13 cellular contexts compared by ENCODE assay signal in the genomic region with DNA sequence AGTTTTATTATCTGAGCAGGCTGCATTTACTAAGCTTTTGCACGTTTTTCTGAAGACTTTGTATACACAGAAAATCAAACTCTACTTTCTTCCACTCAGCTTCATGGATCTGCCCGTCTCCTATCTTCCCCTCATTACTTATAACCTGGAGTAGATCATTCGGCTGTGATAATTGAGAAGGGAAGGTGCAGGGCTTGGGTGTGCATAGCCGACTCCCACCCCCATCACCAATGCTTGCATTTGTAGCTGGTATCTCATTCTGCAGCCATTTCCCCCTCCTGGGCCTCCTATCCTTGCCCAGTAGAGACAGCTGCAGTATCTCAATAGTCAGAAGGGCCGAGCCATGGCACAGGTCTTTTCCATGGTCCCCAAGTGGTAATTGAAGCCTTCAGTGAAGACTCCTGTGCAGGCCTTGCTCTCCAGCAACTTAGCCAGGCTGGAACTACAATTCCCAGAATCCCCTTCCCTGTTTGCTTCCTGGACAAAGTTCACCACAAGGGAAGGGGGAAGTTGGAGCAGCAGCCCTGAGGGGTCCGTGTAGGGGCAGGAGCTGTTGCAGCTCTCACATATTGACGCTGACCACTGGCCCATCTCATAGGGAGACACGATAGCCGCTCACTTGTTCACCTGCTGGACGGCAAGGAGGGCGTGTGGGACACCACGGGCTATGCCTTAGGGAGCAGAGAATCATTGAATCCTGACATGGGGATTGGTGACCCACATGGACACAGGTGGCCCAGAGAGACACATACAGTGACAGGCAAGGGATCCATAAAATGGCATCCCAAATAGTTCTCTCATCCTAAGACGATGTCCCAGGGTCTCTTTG. TPM values are rescaled to one million over a fixed set of nuclear protein-coding genes. Genes with fewer than 3 reads are reported as not detected.
DNase-seq lines count a peak whose midpoint lies in the region; ATAC-seq, FAIRE-seq and TF ChIP-seq lines count a peak whose summit lies in the region.
"Had no signal": no experiment of that assay in that cellular context is flagged by ENCODE, and none has a peak within 500 bp of the region (broad histone marks: within the 10 kb centered on the region; RNA-seq: fewer than 3 reads in every experiment).

No MANE protein-coding gene starts in this region.

- peak overlapping the region; percentile 0; the same call in 1 of the 2 replicates for H2AFZ ChIP-seq in GM12878 (ENCODE audit: control insufficient read depth, low read depth, low read length)

- CTCF ChIA-PET in GM12878 (lab: Yijun Ruan, JAX) = interaction anchor here (1.0 to 2.7 kb wide), 5 partner anchors 13 to 301 kb away, joined by 3 to 13 read pairs (median 3); no protein-coding TSS in a partner anchor

- in situ Hi-C loops in GM12878 (cut with MboI) = no loop called here

- RAD21 ChIA-PET in GM12878 (lab: Charles Lee; ENCODE audit: unreplicated experiment) = interaction anchor here (0.7 kb wide), 1 partner anchor 18 kb away, joined by 3 read pairs; no protein-coding TSS in a partner anchor

- 38% methylated on average over 13 of the region's 13 CpGs for WGBS in GM12878 (ENCODE audit: insufficient coverage, insufficient replicate concordance, low lambda C conversion rate, missing lambda C conversion rate)

- H3K4me3 Mint-ChIP-seq in nephron = peak overlapping the region; percentile 58 to 70 (median 66)
- H3K4me3 Mint-ChIP-seq: effector memory CD8-positive, alpha-beta T cell; natural killer cell treated with Interleukin-12 subunit alpha and Interleukin-12 subunit beta and Interleukin-15 and Interleukin-18, amount 100 ng/mL, for 72 hours had no signal

- H3K4me3 ChIP-seq in GM12878 = no peak overlapping the region

- POLR2A ChIA-PET in GM12878 (lab: Charles Lee) = no interaction called here

- H3K27me3 Mint-ChIP-seq in nephron (ENCODE audit: low read depth) = peaks cover 44% of the 10 kb centered on the region

- H3K9me3 ChIP-seq in GM12878 (replicated peaks; ENCODE audit: control insufficient read depth, insufficient read depth, low read length) = no peaks in the 10 kb centered on the region

- no TSS peak for BruUV-seq in GM12878 (replicated peaks; lab: Mats Ljungman, UMichigan)

- DNase-seq in CD1c-positive myeloid dendritic cell (ENCODE audit: extremely low spot score) (peak; percentile 63), KG1 (lab: John Stamatoyannopoulos, UW) (peak; percentile 27), GM12878 (ENCODE audit: low read depth, low spot score) (no peak), NCI-H524 (lab: John Stamatoyannopoulos, UW) (no peak), COLO668 (lab: John Stamatoyannopoulos, UW; ENCODE audit: unreplicated experiment) (no peak), putamen (ENCODE audit: low spot score) (no peak)
- no peak for DNase-seq in activated CD4-positive, alpha-beta T cell treated with anti-CD3 and anti-CD28 coated beads, Interleukin-2, amount 50 U/mL, for 1 hour
- DNase-seq: effector memory CD8-positive, alpha-beta T cell; GOT3; NCI-H1694 had no signal

- TF ChIP-seq CTCF in GM12878 (IDR thresholded peaks at IDR 0.05 in 2 of 3, conservative IDR thresholded peaks at IDR 0.05 in 1 of 3; ENCODE audit: control insufficient read depth in 2 of 3, extremely low read depth in 1 of 3, insufficient read depth in 1 of 3, low read depth in 3 of 3, low read length in 3 of 3) (no peak), nephron (IDR thresholded peaks at IDR 0.05; ENCODE audit: unreplicated experiment in 3 of 3) (no peak)

- peaks cover 3% of the 10 kb centered on the region for H3K9me3 Mint-ChIP-seq in nephron
- H3K9me3 Mint-ChIP-seq: effector memory CD8-positive, alpha-beta T cell; natural killer cell treated with Interleukin-12 subunit alpha and Interleukin-12 subunit beta and Interleukin-15 and Interleukin-18, amount 100 ng/mL, for 72 hours had no signal

- ATAC-seq in GM12878 = peak; percentile 20; the same call in 1 of the 3 replicates
- ATAC-seq: effector memory CD8-positive, alpha-beta T cell; natural killer cell treated with Interleukin-12 subunit alpha and Interleukin-12 subunit beta and Interleukin-15 and Interleukin-18, amount 100 ng/mL, for 72 hours had no signal

- no peak overlapping the region for H3K27ac ChIP-seq in GM12878 (ENCODE audit: control insufficient read depth, insufficient read depth)

- no peaks in the 10 kb centered on the region for H3K79me2 ChIP-seq in GM12878 (ENCODE audit: control insufficient read depth, insufficient read depth, low read length)

- H4K20me1 ChIP-seq in GM12878 (ENCODE audit: control insufficient read depth, insufficient read depth) = no peaks in the 10 kb centered on the region

- H3K4me2 ChIP-seq in GM12878 (ENCODE audit: control insufficient read depth, insufficient read depth) = peak overlapping the region; percentile 13; the same call in 1 of the 2 replicates

- no peak for FAIRE-seq in GM12878 (lab: Jason Lieb, UNC)

- no peaks in the 10 kb centered on the region for H3K36me3 Mint-ChIP-seq in nephron (ENCODE audit: low read depth)
- H3K36me3 Mint-ChIP-seq: natural killer cell treated with Interleukin-12 subunit alpha and Interleukin-12 subunit beta and Interleukin-15 and Interleukin-18, amount 100 ng/mL, for 72 hours had no signal

- SMC1A ChIA-PET in GM12878 (lab: Charles Lee; ENCODE audit: uncharacterized antibody, unreplicated experiment) = no interaction called here

- H3K4me1 ChIP-seq in GM12878 (ENCODE audit: control insufficient read depth, insufficient read depth, low read length) = no peaks in the 10 kb centered on the region

- intact Hi-C loops in GM12878 (cut with micrococcal nuclease; ENCODE audit: unreplicated experiment) = no loop called here

- no peak overlapping the region for H3K9ac ChIP-seq in GM12878 (ENCODE audit: control insufficient read depth, insufficient read depth, low read length)

- H3K36me3 ChIP-seq in GM12878 (ENCODE audit: control insufficient read depth in 2 of 2, insufficient read depth in 2 of 2, low read length in 1 of 2) = no peaks in the 10 kb centered on the region

- no peak for TF ChIP-seq POLR2A in GM12878 (IDR thresholded peaks at IDR 0.05; ENCODE audit: low read depth, low read length)

- no peaks in the 10 kb centered on the region for H3K27me3 ChIP-seq in GM12878 (replicated peaks in 1 of 2; ENCODE audit: control insufficient read depth in 2 of 2, insufficient read depth in 2 of 2, low read length in 1 of 2)

- H3K27ac Mint-ChIP-seq in nephron = no peak overlapping the region
- H3K27ac Mint-ChIP-seq: effector memory CD8-positive, alpha-beta T cell had no signal

- no peaks in the 10 kb centered on the region for H3K4me1 Mint-ChIP-seq in nephron

- no peak for TF ChIP-seq RAD21 in GM12878 (IDR thresholded peaks at IDR 0.05; ENCODE audit: insufficient read depth, low read depth, low read length)

- TF ChIP-seq EP300 in GM12878 (IDR thresholded peaks at IDR 0.05; ENCODE audit: borderline replicate concordance in 1 of 2, control insufficient read depth in 1 of 2, low read depth in 2 of 2, low read length in 2 of 2) = no peak

RNA-seq across cellular contexts. Expression of a gene that starts 2.1 kb away (rescaled TPM):
- total RNA-seq in GM12878 (2013; cell fraction: nucleolus; rRNA removed) = not detected in 2 replicates
- not detected in 2 replicates for total RNA-seq in GM12878 (2014; rRNA removed)
- not detected in 2 replicates for total RNA-seq in GM12878 (2014; rRNA removed; fragmentation: Illumina TruSeq; extraction: Trizol)
- total RNA-seq in GM12878 (2021) = not detected in 2 replicates
- not detected for polyA plus RNA-seq in GM12878 (2011; ENCODE audit: low read depth)
- polyA plus RNA-seq in GM12878 (2011; rRNA removed) = not detected in 2 replicates
- not detected in 2 replicates for polyA plus RNA-seq in GM12878 (2011; cell fraction: cytosol; rRNA removed)
- polyA plus RNA-seq in GM12878 (2011; cell fraction: nucleus; rRNA removed) = not detected in 2 replicates
- polyA plus RNA-seq in GM12878 (2012) = not detected in 2 replicates
- polyA plus RNA-seq in GM12878 (2014; fragmentation: Illumina TruSeq; extraction: Trizol) = not detected in 2 replicates
- not detected for polyA plus RNA-seq in GM12878 (2014; fragmentation: Nextera tagmentation; extraction: Ambion mirVana)
- polyA plus RNA-seq in GM12878 (2014; rRNA removed) = not detected in 2 replicates
- polyA plus RNA-seq in GM12878 (2016; fragmentation: Nextera tagmentation; extraction: Ambion mirVana) = not detected
- not detected in 2 replicates for polyA minus RNA-seq in GM12878 (2011; rRNA and poly(A)+ RNA removed)
- polyA minus RNA-seq in GM12878 (2011; cell fraction: cytosol; rRNA and poly(A)+ RNA removed) = not detected in 2 replicates
- polyA minus RNA-seq in GM12878 (2011; cell fraction: nucleus; rRNA and poly(A)+ RNA removed) = not detected in 2 replicates
- total RNA-seq: activated CD8-positive, alpha-beta memory T cell treated with anti-CD3 and anti-CD28 coated beads for 36 hours; natural killer cell treated with Interleukin-12 subunit alpha and Interleukin-12 subunit beta and Interleukin-15 and Interleukin-18, amount 100 ng/mL, for 72 hours had no signal

RNA-seq across cellular contexts. Expression of a gene that starts 18.0 kb away (rescaled TPM):
- not detected in 2 replicates for total RNA-seq in GM12878 (2013; cell fraction: nucleolus; rRNA removed)
- not detected in 2 replicates for total RNA-seq in GM12878 (2014; rRNA removed)
- not detected in 2 replicates for total RNA-seq in GM12878 (2014; rRNA removed; fragmentation: Illumina TruSeq; extraction: Trizol)
- total RNA-seq in GM12878 (2021) = not detected in 2 replicates
- polyA plus RNA-seq in GM12878 (2011; ENCODE audit: low read depth) = not detected
- not detected in 2 replicates for polyA plus RNA-seq in GM12878 (2011; rRNA removed)
- not detected in 2 replicates for polyA plus RNA-seq in GM12878 (2011; cell fraction: cytosol; rRNA removed)
- polyA plus RNA-seq in GM12878 (2011; cell fraction: nucleus; rRNA removed) = not detected in 2 replicates
- polyA plus RNA-seq in GM12878 (2012) = not detected in 2 replicates
- polyA plus RNA-seq in GM12878 (2014; fragmentation: Illumina TruSeq; extraction: Trizol) = not detected in 2 replicates
- not detected for polyA plus RNA-seq in GM12878 (2014; fragmentation: Nextera tagmentation; extraction: Ambion mirVana)
- polyA plus RNA-seq in GM12878 (2014; rRNA removed) = not detected in 2 replicates
- not detected for polyA plus RNA-seq in GM12878 (2016; fragmentation: Nextera tagmentation; extraction: Ambion mirVana)
- not detected in 2 replicates for polyA minus RNA-seq in GM12878 (2011; rRNA and poly(A)+ RNA removed)
- polyA minus RNA-seq in GM12878 (2011; cell fraction: cytosol; rRNA and poly(A)+ RNA removed) = not detected in 2 replicates
- not detected in 2 replicates for polyA minus RNA-seq in GM12878 (2011; cell fraction: nucleus; rRNA and poly(A)+ RNA removed)
- total RNA-seq: activated CD8-positive, alpha-beta memory T cell treated with anti-CD3 and anti-CD28 coated beads for 36 hours; natural killer cell treated with Interleukin-12 subunit alpha and Interleukin-12 subunit beta and Interleukin-15 and Interleukin-18, amount 100 ng/mL, for 72 hours had no signal

RNA-seq across cellular contexts. Expression of a gene that starts 41.2 kb away (rescaled TPM):
- total RNA-seq in GM12878 (2013; cell fraction: nucleolus; rRNA removed) = not detected in 2 replicates
- total RNA-seq in GM12878 (2014; rRNA removed) (0.06 and 0.11 TPM in 2 replicates), GM12878 (2014; rRNA removed; fragmentation: Illumina TruSeq; extraction: Trizol) (not detected in 2 replicates), GM12878 (2021) (0.29 TPM in 1 of 2 replicates, not detected in the other)
- not detected for polyA plus RNA-seq in GM12878 (2011; ENCODE audit: low read depth)
- polyA plus RNA-seq in GM12878 (2011; rRNA removed) (0.03 TPM in 1 of 2 replicates, not detected in the other), GM12878 (2014; fragmentation: Illumina TruSeq; extraction: Trizol) (0.09 TPM in 1 of 2 replicates, not detected in the other), GM12878 (2014; fragmentation: Nextera tagmentation; extraction: Ambion mirVana) (not detected), GM12878 (2014; rRNA removed) (0.06 and 0.11 TPM in 2 replicates), GM12878 (2016; fragmentation: Nextera tagmentation; extraction: Ambion mirVana) (under 1 TPM in 1 of 2 experiments, not detected in 1; 0.18 TPM)
- polyA plus RNA-seq in GM12878 (2011; cell fraction: cytosol; rRNA removed) = 0.09 TPM in 1 of 2 replicates, not detected in the other
- polyA plus RNA-seq in GM12878 (2011; cell fraction: nucleus; rRNA removed) = 0.16 TPM in 1 of 2 replicates, not detected in the other
- not detected in 2 replicates for polyA plus RNA-seq in GM12878 (2012)
- 0.10 TPM in 1 of 2 replicates, not detected in the other for polyA minus RNA-seq in GM12878 (2011; rRNA and poly(A)+ RNA removed)
- polyA minus RNA-seq in GM12878 (2011; cell fraction: cytosol; rRNA and poly(A)+ RNA removed) = not detected in 2 replicates
- polyA minus RNA-seq in GM12878 (2011; cell fraction: nucleus; rRNA and poly(A)+ RNA removed) = not detected in 2 replicates

RNA-seq across cellular contexts. Expression of a gene that starts 42.9 kb away (rescaled TPM):
- 27.2 and 31.5 TPM in 2 replicates for total RNA-seq in GM12878 (2013; cell fraction: nucleolus; rRNA removed)
- total RNA-seq in GM12878 (2014; rRNA removed) = 11.3 and 13.0 TPM in 2 replicates
- total RNA-seq in GM12878 (2014; rRNA removed; fragmentation: Illumina TruSeq; extraction: Trizol) = 7.0 and 7.7 TPM in 2 replicates
- total RNA-seq in GM12878 (2021) = 12.2 and 13.3 TPM in 2 replicates
- polyA plus RNA-seq in GM12878 (2011; ENCODE audit: low read depth) = 5.6 TPM
- 1.4 and 2.3 TPM in 2 replicates for polyA plus RNA-seq in GM12878 (2011; rRNA removed)
- polyA plus RNA-seq in GM12878 (2011; cell fraction: cytosol; rRNA removed) = 1.6 and 2.1 TPM in 2 replicates
- polyA plus RNA-seq in GM12878 (2011; cell fraction: nucleus; rRNA removed) = 2.3 and 4.2 TPM in 2 replicates
- polyA plus RNA-seq in GM12878 (2012) = 7.1 and 14.4 TPM in 2 replicates
- 13.0 and 16.8 TPM in 2 replicates for polyA plus RNA-seq in GM12878 (2014; fragmentation: Illumina TruSeq; extraction: Trizol)
- 1 to 10 TPM; 2.5 to 3.0 TPM for polyA plus RNA-seq in GM12878 (2014; fragmentation: Nextera tagmentation; extraction: Ambion mirVana)
- polyA plus RNA-seq in GM12878 (2014; rRNA removed) = 12.9 and 14.8 TPM in 2 replicates
- 1 to 10 TPM; 7.5 to 7.9 TPM for polyA plus RNA-seq in GM12878 (2016; fragmentation: Nextera tagmentation; extraction: Ambion mirVana)
- 0.66 and 2.3 TPM in 2 replicates for polyA minus RNA-seq in GM12878 (2011; rRNA and poly(A)+ RNA removed)
- 0.67 and 0.94 TPM in 2 replicates for polyA minus RNA-seq in GM12878 (2011; cell fraction: cytosol; rRNA and poly(A)+ RNA removed)
- polyA minus RNA-seq in GM12878 (2011; cell fraction: nucleus; rRNA and poly(A)+ RNA removed) = 0.73 and 0.96 TPM in 2 replicates

Comparison
In these comparisons a context has a peak if more than half of its experiments do, and no peak if none do; other contexts are left out.
1. DNase-seq: peak in CD1c-positive myeloid dendritic cell (single experiment) and KG1 (single experiment); none in GM12878 (single experiment), NCI-H524 (0 of 2), COLO668 (single experiment), activated CD4-positive, alpha-beta T cell treated with anti-CD3 and anti-CD28 coated beads, Interleukin-2, amount 50 U/mL, for 1 hour (single experiment) and putamen (single experiment).